ENCODE assay signal across 15 cellular contexts in genomic region chr15:100168787-100169186, GRCh38.
"Had no signal": no experiment of that assay in that cellular context is flagged by ENCODE, and none has a peak within 500 bp of the region (broad histone marks: within the 10 kb centered on the region; RNA-seq: fewer than 3 reads in every experiment).

No MANE protein-coding gene starts in this region.

- H3K4me3 ChIP-seq: colonic mucosa, prostate gland, spleen, stomach, thyroid gland, upper lobe of left lung, uterus had no signal

- H3K9ac ChIP-seq: parathyroid adenoma had no signal

- H3K4me1 ChIP-seq: colonic mucosa, parathyroid adenoma, prostate gland, spleen, upper lobe of left lung, uterus had no signal

- DNase-seq: colonic mucosa; effector CD4-positive, alpha-beta T cell; immature natural killer cell; left colon; mesendoderm; naive thymus-derived CD4-positive, alpha-beta T cell; nephron progenitor cell; spleen; stimulated activated naive CD4-positive, alpha-beta T cell; stomach had no signal

- H3K27ac ChIP-seq: colonic mucosa, parathyroid adenoma, prostate gland, thyroid gland, upper lobe of left lung had no signal

- H3K9me3 ChIP-seq: colonic mucosa, prostate gland, thyroid gland had no signal

- H3K27me3 ChIP-seq: colonic mucosa, stomach, thyroid gland, upper lobe of left lung, uterus had no signal

- H3K36me3 ChIP-seq: colonic mucosa, prostate gland, spleen, stomach, thyroid gland, upper lobe of left lung, uterus had no signal

- ATAC-seq: left colon; naive thymus-derived CD4-positive, alpha-beta T cell had no signal
